Comparison of ENCODE assay signal across 23 cellular contexts in genomic region chr2:16045653-16046352, GRCh38.
"Had no signal": no experiment of that assay in that cellular context is flagged by ENCODE, and none has a peak within 500 bp of the region (broad histone marks: within the 10 kb centered on the region; RNA-seq: fewer than 3 reads in every experiment).

No MANE protein-coding gene starts in this region.

- H3K9me3 ChIP-seq: stomach, suprapubic skin, testis, thoracic aorta, thyroid gland, tibial artery, tibial nerve, transverse colon, upper lobe of left lung, upper lobe of right lung, uterus, vagina had no signal

- DNase-seq: stimulated activated CD4-positive, alpha-beta T cell treated with anti-CD3 and anti-CD28 coated beads, Interleukin-2, amount 100 ng/mL, for 48 hours; stimulated activated CD4-positive, alpha-beta T cell treated with anti-CD3 and anti-CD28 coated beads, Interleukin-4, amount 100 ng/mL, for 1 hour; stimulated activated CD4-positive, alpha-beta T cell treated with anti-CD3 and anti-CD28 coated beads, Interleukin-4, amount 100 ng/mL, for 24 hours; stimulated activated CD4-positive, alpha-beta T cell treated with anti-CD3 and anti-CD28 coated beads, Interleukin-4, amount 100 ng/mL, for 4 hours; stimulated activated CD8-positive, alpha-beta memory T cell treated with anti-CD3 and anti-CD28 coated beads, Interleukin-4, amount 100 ng/mL, for 48 hours; stimulated activated naive B cell treated with anti-CD40 and anti-IgM and Interleukin-4, amounts not matched to agents 10 μg/mL and 1 μg/mL and 100 μg/mL, for 72 hours; stimulated activated naive CD4-positive, alpha-beta T cell; stimulated activated naive CD4-positive, alpha-beta T cell treated with Interleukin-2 at 50 U/mL for 16 hours; stimulated activated naive CD8-positive, alpha-beta T cell treated with anti-CD3 and anti-CD28 coated beads, Interleukin-15, amount 100 ng/mL, for 72 hours; stimulated activated naive CD8-positive, alpha-beta T cell treated with anti-CD3 and anti-CD28 coated beads, Interleukin-15, Interleukin-2, amounts not matched to agents 100 U/mL and 50 U/mL, for 24 hours; stomach; substantia nigra; testis; thyroid gland; tibial artery; transverse colon; upper lobe of left lung; upper lobe of right lung; uterus had no signal

- H3K4me1 ChIP-seq: stomach, suprapubic skin, thyroid gland, tibial artery, tibial nerve, transverse colon, upper lobe of left lung, upper lobe of right lung, uterus, vagina had no signal

- H3K4me3 ChIP-seq: stomach, suprapubic skin, testis, thoracic aorta, thyroid gland, tibial artery, tibial nerve, transverse colon, upper lobe of left lung, upper lobe of right lung, uterus, vagina had no signal

- H3K27me3 ChIP-seq: suprapubic skin, testis, thyroid gland, tibial nerve, upper lobe of left lung, uterus, vagina had no signal

- H3K36me3 ChIP-seq: stomach, suprapubic skin, thoracic aorta, thyroid gland, tibial artery, tibial nerve, transverse colon, upper lobe of left lung, upper lobe of right lung, uterus, vagina had no signal
